Comparison of ENCODE assay signal across 8 cellular contexts in genomic region chr9:112331676-112331955, GRCh38. TPM values are rescaled to one million over a fixed set of nuclear protein-coding genes. Genes with fewer than 3 reads are reported as not detected.
DNase-seq lines count a peak whose midpoint lies in the region; ATAC-seq and TF ChIP-seq lines count a peak whose summit lies in the region.

No MANE protein-coding gene starts in this region.

- ATAC-seq in CD8-positive, alpha-beta T cell: no peak
- no peak for ATAC-seq in naive thymus-derived CD8-positive, alpha-beta T cell
- ATAC-seq in HG03095 (IDR thresholded peaks at IDR 0.05; ENCODE audit: unreplicated experiment) (no peak), HG02610 (IDR thresholded peaks at IDR 0.05; ENCODE audit: unreplicated experiment) (no peak)

- H3K4me2 ChIP-seq in KMS-11 (peak overlapping the region; percentile 91), mammary epithelial cell (ENCODE audit: insufficient read depth, low read depth, low read length) (peak overlapping the region; percentile 100)

- no peaks in the 10 kb centered on the region for H3K36me3 ChIP-seq in CD8-positive, alpha-beta T cell (ENCODE audit: insufficient read depth, low read length)
- H3K36me3 ChIP-seq in KMS-11 (ENCODE audit: insufficient read depth): no peaks in the 10 kb centered on the region
- peaks cover 1% of the 10 kb centered on the region for H3K36me3 ChIP-seq in mammary epithelial cell (ENCODE audit: insufficient read depth, low read length)

- no peaks in the 10 kb centered on the region for H3K27me3 ChIP-seq in CD8-positive, alpha-beta T cell (ENCODE audit: insufficient read depth, low read length)
- H3K27me3 ChIP-seq in KMS-11 (ENCODE audit: insufficient read depth, low read depth) (no peaks in the 10 kb centered on the region), mammary epithelial cell (ENCODE audit: insufficient read depth, low read length) (no peaks in the 10 kb centered on the region)

- H3K4me1 ChIP-seq in CD8-positive, alpha-beta T cell (ENCODE audit: insufficient read depth, low read length): peaks cover 36% of the 10 kb centered on the region
- H3K4me1 ChIP-seq in KMS-11 (ENCODE audit: low read depth, poor library complexity, severe bottlenecking) (peaks cover 40% of the 10 kb centered on the region), mammary epithelial cell (ENCODE audit: insufficient read depth, low read length) (peaks cover 11% of the 10 kb centered on the region)

- dilution Hi-C loops in mammary epithelial cell (cut with HindIII; ENCODE audit: low sequenced_read_pairs): no loop called here

- no TSS peak for BruUV-seq in mammary epithelial cell (replicated peaks; lab: Mats Ljungman, UMichigan)

- no peaks in the 10 kb centered on the region; the same call in 1 of the 2 replicates for H4K20me1 ChIP-seq in KMS-11 (ENCODE audit: insufficient read depth)
- no peaks in the 10 kb centered on the region for H4K20me1 ChIP-seq in mammary epithelial cell (ENCODE audit: insufficient read depth, low read length)

- no peak for DNase-seq in CD8-positive, alpha-beta T cell
- DNase-seq in mammary epithelial cell: no peak
- peak in 1 of 10 donors; percentile 3 for DNase-seq in naive thymus-derived CD8-positive, alpha-beta T cell
- DNase-seq in GM13976 (ENCODE audit: low spot score): no peak
- DNase-seq in stimulated activated naive CD4-positive, alpha-beta T cell treated with Interleukin-2 at 50 U/mL for 16 hours (lab: John Stamatoyannopoulos, UW): no peak

- H3K36me3 Mint-ChIP-seq in CD8-positive, alpha-beta T cell: peaks cover 10% of the 10 kb centered on the region
- peaks cover 0 to 2% (median 0%) of the 10 kb centered on the region in 3 donors for H3K36me3 Mint-ChIP-seq in naive thymus-derived CD8-positive, alpha-beta T cell

- in situ Hi-C loops in mammary epithelial cell (cut with MboI; ENCODE audit: low sequenced_read_pairs in 2 of 2): no loop called here
- in situ Hi-C loops in GM13976 (cut with MboI; ENCODE audit: low sequenced_read_pairs, unreplicated experiment): no loop called here

- H3K27ac ChIP-seq in CD8-positive, alpha-beta T cell (ENCODE audit: low read depth, low read length): no peak overlapping the region
- H3K27ac ChIP-seq in KMS-11: peak overlapping the region; percentile 85; the same call in 1 of the 2 replicates
- peak overlapping the region; percentile 91 for H3K27ac ChIP-seq in mammary epithelial cell (ENCODE audit: insufficient read depth, low read depth, low read length)

- H3K9ac ChIP-seq in KMS-11 (peak overlapping the region; percentile 73; the same call in 1 of the 2 replicates), mammary epithelial cell (ENCODE audit: insufficient read depth, low read length) (peak overlapping the region; percentile 96)

- CTCF ChIA-PET in CD8-positive, alpha-beta T cell (lab: Charles Lee): interaction anchor here (1.8 kb wide), 1 partner anchor 238 kb away, joined by 5 read pairs; no protein-coding TSS in a partner anchor
- CTCF ChIA-PET in mammary epithelial cell (lab: Charles Lee; ENCODE audit: low non-redundant PET): no interaction called here

- H3K27me3 Mint-ChIP-seq in CD8-positive, alpha-beta T cell (ENCODE audit: low read depth): no peaks in the 10 kb centered on the region
- no peaks in the 10 kb centered on the region for H3K27me3 Mint-ChIP-seq in naive thymus-derived CD8-positive, alpha-beta T cell

- peak overlapping the region; percentile 98 for H3K4me3 Mint-ChIP-seq in CD8-positive, alpha-beta T cell
- peak overlapping the region; percentile 77 to 99 (median 94) for H3K4me3 Mint-ChIP-seq in naive thymus-derived CD8-positive, alpha-beta T cell

- H3K4me1 Mint-ChIP-seq in CD8-positive, alpha-beta T cell (ENCODE audit: low read depth): peaks cover 56% of the 10 kb centered on the region
- H3K4me1 Mint-ChIP-seq in naive thymus-derived CD8-positive, alpha-beta T cell: peaks cover 18 to 63% (median 48%) of the 10 kb centered on the region in 4 donors

- H3K79me2 ChIP-seq in KMS-11 (ENCODE audit: insufficient read depth, low read depth) (peaks cover 60% of the 10 kb centered on the region), mammary epithelial cell (ENCODE audit: insufficient read depth, low read length) (peaks cover 65% of the 10 kb centered on the region)

- peak overlapping the region; percentile 68 for H3K27ac Mint-ChIP-seq in CD8-positive, alpha-beta T cell
- H3K27ac Mint-ChIP-seq in naive thymus-derived CD8-positive, alpha-beta T cell: peak overlapping the region; percentile 9 to 97 (median 94)

- no peaks in the 10 kb centered on the region for H3K9me3 Mint-ChIP-seq in CD8-positive, alpha-beta T cell
- H3K9me3 Mint-ChIP-seq in naive thymus-derived CD8-positive, alpha-beta T cell: no peaks in the 10 kb centered on the region

- intact Hi-C loops in CD8-positive, alpha-beta T cell (cut with DNase I, micrococcal nuclease): loop anchor here (5.0 to 10.0 kb wide), 8 partner anchors 34 to 1011 kb away; partner anchors contain the start of genes FKBP15 (in 1 of the 2), SLC31A1 (in 1 of the 2), SNX30 (in 1 of the 2) and WDR31 (in 1 of the 2)
- intact Hi-C loops in mammary epithelial cell (cut with micrococcal nuclease): loop anchor here (5.0 kb wide), 2 partner anchors 84 to 99 kb away; no protein-coding TSS in a partner anchor

- 0 out of 2 replicates have a peak overlapping the region, but pooled peaks have one; percentile 2 for H2AFZ ChIP-seq in KMS-11 (ENCODE audit: low read depth)
- H2AFZ ChIP-seq in mammary epithelial cell (ENCODE audit: low read depth, low read length): no peak overlapping the region

- H3K4me3 ChIP-seq in CD8-positive, alpha-beta T cell (ENCODE audit: low read depth, low read length): peak overlapping the region; percentile 3
- H3K4me3 ChIP-seq in KMS-11 (IDR thresholded peaks at IDR 0.05; ENCODE audit: insufficient read depth, low read depth, low read length): no peak overlapping the region
- peak overlapping the region; percentile 97 to 99 (median 98) for H3K4me3 ChIP-seq in mammary epithelial cell (replicated peaks in 1 of 3; ENCODE audit: insufficient read depth in 1 of 3, low read depth in 2 of 3, low read length in 3 of 3)

- no peaks in the 10 kb centered on the region for H3K9me3 ChIP-seq in CD8-positive, alpha-beta T cell (ENCODE audit: low read length)
- no peaks in the 10 kb centered on the region for H3K9me3 ChIP-seq in mammary epithelial cell (replicated peaks; ENCODE audit: insufficient read depth, low read length)

- WGBS in mammary epithelial cell (ENCODE audit: low coverage, missing lambda C conversion rate): 74% methylated on average over 3 of the region's 3 CpGs

- POLR2A ChIA-PET in CD8-positive, alpha-beta T cell (lab: Charles Lee): interaction anchor here (2.4 to 2.7 kb wide), 2 partner anchors 48 to 435 kb away, joined by 8 to 10 read pairs; partner anchors contain the start of genes HSDL2 and UGCG
- POLR2A ChIA-PET in naive thymus-derived CD8-positive, alpha-beta T cell (lab: Charles Lee): interaction anchor here (2.6 to 2.7 kb wide), 2 partner anchors 48 to 435 kb away, joined by 17 to 23 read pairs; partner anchors contain the start of genes HSDL2 and UGCG

- TF ChIP-seq CTCF in CD8-positive, alpha-beta T cell (IDR thresholded peaks at IDR 0.05): no peak
- TF ChIP-seq CTCF in KMS-11 (conservative IDR thresholded peaks at IDR 0.05; ENCODE audit: low read depth, low read length): no peak
- no peak for TF ChIP-seq CTCF in mammary epithelial cell (conservative IDR thresholded peaks at IDR 0.05 in 1 of 2, IDR thresholded peaks at IDR 0.05 in 1 of 2; ENCODE audit: extremely low read depth in 1 of 2, insufficient read depth in 1 of 2, low read depth in 1 of 2, low read length in 2 of 2)
- no peak for TF ChIP-seq CTCF in GM13976 (IDR thresholded peaks at IDR 0.05; ENCODE audit: borderline replicate concordance, control extremely low read depth, extremely low read depth, insufficient read depth, missing control alignments)

RNA-seq across cellular contexts. Expression of gene PTBP3, which starts 1.8 kb away (rescaled TPM):
- total RNA-seq in CD8-positive, alpha-beta T cell: 100 to 1,000 TPM in 1 of 2 experiments, 10 to 100 TPM in 1; 96.8 to 112 TPM
- total RNA-seq in mammary epithelial cell: 10 to 100 TPM; 73.2 to 95.9 TPM
- polyA plus RNA-seq in mammary epithelial cell: 71.9 TPM
- polyA minus RNA-seq in mammary epithelial cell: 142 TPM
- total RNA-seq in naive thymus-derived CD8-positive, alpha-beta T cell: 100 to 1,000 TPM; 120 to 123 TPM
- polyA plus RNA-seq in naive thymus-derived CD8-positive, alpha-beta T cell: 10 to 100 TPM; 32.1 to 51.0 (median 35.9) TPM

RNA-seq across cellular contexts. Expression of gene HSDL2, which starts 48.3 kb away (rescaled TPM):
- total RNA-seq in CD8-positive, alpha-beta T cell: 1 to 10 TPM; 3.0 to 4.0 TPM
- total RNA-seq in mammary epithelial cell: 10 to 100 TPM; 33.5 to 34.2 TPM
- 28.2 TPM for polyA plus RNA-seq in mammary epithelial cell
- 20.9 TPM for polyA minus RNA-seq in mammary epithelial cell
- total RNA-seq in naive thymus-derived CD8-positive, alpha-beta T cell: 10 to 100 TPM; 13.2 to 17.2 TPM
- polyA plus RNA-seq in naive thymus-derived CD8-positive, alpha-beta T cell: 10 to 100 TPM; 15.5 to 25.0 (median 19.6) TPM
